In genomic region chr1:155701675-155702074, GRCh38 we compare ENCODE assay signal across 8 cellular contexts. TPM values are rescaled to one million over a fixed set of nuclear protein-coding genes. Genes with fewer than 3 reads are reported as not detected.
DNase-seq lines count a peak whose midpoint lies in the region; ATAC-seq, FAIRE-seq and TF ChIP-seq lines count a peak whose summit lies in the region.
"Not testable (repeated sequence)": the region's sequence is repeated elsewhere in the genome, so short reads cannot be mapped to it uniquely, and the experiment has no call there.

No MANE protein-coding gene starts in this region.

- not testable (repeated sequence) for H3K4me1 Mint-ChIP-seq in CD14-positive monocyte
- H3K4me1 Mint-ChIP-seq in activated CD4-positive, alpha-beta memory T cell treated with anti-CD3 and anti-CD28 coated beads, Interleukin-2, amount 10 ng/mL, durations not matched to agents 7 days and 5 days = peaks cover 19% of the 10 kb centered on the region
- H3K4me1 Mint-ChIP-seq in dendritic cell treated with granulocyte-macrophage colony-stimulating factor and Interleukin-4, amounts not matched to agents 40 ng/mL and 50 ng/mL, for 4 days (ENCODE audit: low read depth) = peaks cover 50% of the 10 kb centered on the region

- 20% methylated on average over 2 of the region's 2 CpGs for WGBS in right lobe of liver (ENCODE audit: insufficient coverage, low coverage, low lambda C conversion rate, missing lambda C conversion rate)

- peak; percentile 39 for ATAC-seq in Right ventricle myocardium superior (ENCODE audit: poor library complexity)
- ATAC-seq in left lobe of liver = peak; percentile 21
- ATAC-seq in right lobe of liver = peak; percentile 50 to 63 (median 52)

- TF ChIP-seq CTCF in CD14-positive monocyte (IDR thresholded peaks at IDR 0.05); D721Med (IDR thresholded peaks at IDR 0.05; ENCODE audit: insufficient read depth, missing control alignments); right lobe of liver (IDR thresholded peaks at IDR 0.05): not testable (repeated sequence)

- peaks cover 0 to 15% (median 0%) of the 10 kb centered on the region in 4 donors for H3K4me1 ChIP-seq in right lobe of liver

- H3K9me3 Mint-ChIP-seq in CD14-positive monocyte; activated CD4-positive, alpha-beta memory T cell treated with anti-CD3 and anti-CD28 coated beads, Interleukin-2, amount 10 ng/mL, durations not matched to agents 7 days and 5 days; dendritic cell treated with granulocyte-macrophage colony-stimulating factor and Interleukin-4, amounts not matched to agents 40 ng/mL and 50 ng/mL, for 4 days: not testable (repeated sequence)

- H3K27me3 Mint-ChIP-seq in CD14-positive monocyte (ENCODE audit: low read depth in 3 of 3); activated CD4-positive, alpha-beta memory T cell treated with anti-CD3 and anti-CD28 coated beads, Interleukin-2, amount 10 ng/mL, durations not matched to agents 7 days and 5 days; dendritic cell treated with granulocyte-macrophage colony-stimulating factor and Interleukin-4, amounts not matched to agents 40 ng/mL and 50 ng/mL, for 4 days: not testable (repeated sequence)

- H3K27ac ChIP-seq in right lobe of liver = not testable (repeated sequence)

- DNase-seq in CD14-positive monocyte (ENCODE audit: low spot score); D721Med (ENCODE audit: insufficient read length, low spot score); activated CD4-positive, alpha-beta memory T cell treated with anti-CD3 and anti-CD28 coated beads, Interleukin-2, amount 10 ng/mL, durations not matched to agents 7 days and 5 days; Right ventricle myocardium superior; left lobe of liver (ENCODE audit: low spot score); right lobe of liver: not testable (repeated sequence)
- peak; percentile 67 for DNase-seq in RPMI8226

- not testable (repeated sequence) for TF ChIP-seq POLR2A in right lobe of liver (IDR thresholded peaks at IDR 0.05)

- H3K27ac Mint-ChIP-seq in CD14-positive monocyte = peak overlapping the region in 4 of 7 donors; percentile 58 to 83 (median 76)
- H3K27ac Mint-ChIP-seq in activated CD4-positive, alpha-beta memory T cell treated with anti-CD3 and anti-CD28 coated beads, Interleukin-2, amount 10 ng/mL, durations not matched to agents 7 days and 5 days = peak overlapping the region; percentile 54
- peak overlapping the region; percentile 67 for H3K27ac Mint-ChIP-seq in dendritic cell treated with granulocyte-macrophage colony-stimulating factor and Interleukin-4, amounts not matched to agents 40 ng/mL and 50 ng/mL, for 4 days

- H3K9me3 ChIP-seq in right lobe of liver = not testable (repeated sequence)

- H3K36me3 Mint-ChIP-seq in CD14-positive monocyte = peaks cover 2 to 12% of the 10 kb centered on the region in 2 donors
- H3K36me3 Mint-ChIP-seq in activated CD4-positive, alpha-beta memory T cell treated with anti-CD3 and anti-CD28 coated beads, Interleukin-2, amount 10 ng/mL, durations not matched to agents 7 days and 5 days (ENCODE audit: low read depth) = peaks cover 21% of the 10 kb centered on the region
- H3K36me3 Mint-ChIP-seq in dendritic cell treated with granulocyte-macrophage colony-stimulating factor and Interleukin-4, amounts not matched to agents 40 ng/mL and 50 ng/mL, for 4 days (ENCODE audit: low read depth) = not testable (repeated sequence)

- H3K4me3 ChIP-seq in right lobe of liver = not testable (repeated sequence)

- POLR2A ChIA-PET in activated CD4-positive, alpha-beta memory T cell treated with anti-CD3 and anti-CD28 coated beads, Interleukin-2, amount 10 ng/mL, durations not matched to agents 7 days and 5 days (lab: Charles Lee) = not testable (repeated sequence)

- peak overlapping the region in 1 of 2 donors; percentile 42 for H3K4me3 Mint-ChIP-seq in CD14-positive monocyte
- H3K4me3 Mint-ChIP-seq in activated CD4-positive, alpha-beta memory T cell treated with anti-CD3 and anti-CD28 coated beads, Interleukin-2, amount 10 ng/mL, durations not matched to agents 7 days and 5 days; dendritic cell treated with granulocyte-macrophage colony-stimulating factor and Interleukin-4, amounts not matched to agents 40 ng/mL and 50 ng/mL, for 4 days: not testable (repeated sequence)

- CTCF ChIA-PET in activated CD4-positive, alpha-beta memory T cell treated with anti-CD3 and anti-CD28 coated beads, Interleukin-2, amount 10 ng/mL, durations not matched to agents 7 days and 5 days (lab: Charles Lee) = not testable (repeated sequence)

- H3K27me3 ChIP-seq in right lobe of liver = not testable (repeated sequence)

- peak; percentile 68 for FAIRE-seq in D721Med (lab: Jason Lieb, UNC)

- intact Hi-C loops in CD14-positive monocyte (cut with micrococcal nuclease); dendritic cell treated with granulocyte-macrophage colony-stimulating factor and Interleukin-4, amounts not matched to agents 40 ng/mL and 50 ng/mL, for 4 days (cut with micrococcal nuclease); Right ventricle myocardium superior (cut with DNase I); right lobe of liver (cut with DNase I): not testable (repeated sequence)

- H3K36me3 ChIP-seq in right lobe of liver = not testable (repeated sequence)

RNA-seq across cellular contexts. Expression of gene DAP3, which starts 12.8 kb away (rescaled TPM):
- 10 to 100 TPM; 69.0 to 72.7 TPM for polyA plus RNA-seq in CD14-positive monocyte
- total RNA-seq in activated CD4-positive, alpha-beta memory T cell treated with anti-CD3 and anti-CD28 coated beads, Interleukin-2, amount 10 ng/mL, durations not matched to agents 7 days and 5 days = 100 to 1,000 TPM; 119 to 123 TPM
- total RNA-seq in Right ventricle myocardium superior (113 TPM), left lobe of liver (62.7 TPM), right lobe of liver (100 to 1,000 TPM in 2 of 6 experiments, 10 to 100 TPM in 4; 53.9 to 136 (median 65.7) TPM)

RNA-seq across cellular contexts. Expression of gene YY1AP1, which starts 13.1 kb away (rescaled TPM):
- 10 to 100 TPM; 14.0 to 24.3 TPM for polyA plus RNA-seq in CD14-positive monocyte
- 10 to 100 TPM; 75.2 to 80.2 TPM for total RNA-seq in activated CD4-positive, alpha-beta memory T cell treated with anti-CD3 and anti-CD28 coated beads, Interleukin-2, amount 10 ng/mL, durations not matched to agents 7 days and 5 days
- total RNA-seq in Right ventricle myocardium superior (59.9 TPM), left lobe of liver (20.4 TPM), right lobe of liver (10 to 100 TPM; 24.3 to 37.2 (median 28.9) TPM)
